ENCODE assay signal across 1 cellular context in the genomic region with DNA sequence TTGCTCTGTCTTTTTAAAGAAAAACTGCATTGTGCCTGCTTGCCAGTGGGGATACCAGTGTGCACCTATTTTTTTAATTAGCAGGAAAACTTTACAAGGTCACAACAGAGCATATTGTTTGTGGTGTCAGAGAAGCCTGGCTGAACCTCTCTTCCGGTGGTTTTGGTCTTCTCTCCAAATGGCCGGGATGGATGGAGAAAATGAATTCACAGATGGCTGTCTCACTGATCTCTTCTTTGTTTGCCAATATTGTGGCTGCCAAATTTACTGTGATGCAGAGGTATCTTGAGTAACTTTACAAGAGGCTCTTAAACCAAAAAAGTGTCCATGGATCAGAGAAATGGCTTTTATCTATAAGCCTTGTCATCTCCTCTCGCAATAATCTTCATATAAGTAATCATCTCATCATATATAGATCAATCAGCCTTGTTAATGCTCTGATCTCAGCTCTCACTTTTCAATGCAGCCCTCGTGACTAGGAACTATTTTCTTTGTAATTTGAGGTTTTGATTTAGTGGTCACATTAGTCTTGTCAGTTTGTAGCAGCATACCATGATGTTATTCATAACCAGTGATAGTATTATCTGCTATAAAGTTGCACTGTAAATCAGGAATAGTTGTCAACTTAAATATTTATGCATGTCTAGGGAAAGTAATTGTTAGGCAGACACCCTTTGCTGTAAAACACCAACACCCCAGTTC.
TF ChIP-seq lines count a peak whose summit lies in the region.

No MANE protein-coding gene starts in this region.

TF ChIP-seq in GM23338, 12 proteins besides CTCF, POLR2A, EP300 and RAD21 (continued from another document):
- TF ChIP-seq, protein P1, sequence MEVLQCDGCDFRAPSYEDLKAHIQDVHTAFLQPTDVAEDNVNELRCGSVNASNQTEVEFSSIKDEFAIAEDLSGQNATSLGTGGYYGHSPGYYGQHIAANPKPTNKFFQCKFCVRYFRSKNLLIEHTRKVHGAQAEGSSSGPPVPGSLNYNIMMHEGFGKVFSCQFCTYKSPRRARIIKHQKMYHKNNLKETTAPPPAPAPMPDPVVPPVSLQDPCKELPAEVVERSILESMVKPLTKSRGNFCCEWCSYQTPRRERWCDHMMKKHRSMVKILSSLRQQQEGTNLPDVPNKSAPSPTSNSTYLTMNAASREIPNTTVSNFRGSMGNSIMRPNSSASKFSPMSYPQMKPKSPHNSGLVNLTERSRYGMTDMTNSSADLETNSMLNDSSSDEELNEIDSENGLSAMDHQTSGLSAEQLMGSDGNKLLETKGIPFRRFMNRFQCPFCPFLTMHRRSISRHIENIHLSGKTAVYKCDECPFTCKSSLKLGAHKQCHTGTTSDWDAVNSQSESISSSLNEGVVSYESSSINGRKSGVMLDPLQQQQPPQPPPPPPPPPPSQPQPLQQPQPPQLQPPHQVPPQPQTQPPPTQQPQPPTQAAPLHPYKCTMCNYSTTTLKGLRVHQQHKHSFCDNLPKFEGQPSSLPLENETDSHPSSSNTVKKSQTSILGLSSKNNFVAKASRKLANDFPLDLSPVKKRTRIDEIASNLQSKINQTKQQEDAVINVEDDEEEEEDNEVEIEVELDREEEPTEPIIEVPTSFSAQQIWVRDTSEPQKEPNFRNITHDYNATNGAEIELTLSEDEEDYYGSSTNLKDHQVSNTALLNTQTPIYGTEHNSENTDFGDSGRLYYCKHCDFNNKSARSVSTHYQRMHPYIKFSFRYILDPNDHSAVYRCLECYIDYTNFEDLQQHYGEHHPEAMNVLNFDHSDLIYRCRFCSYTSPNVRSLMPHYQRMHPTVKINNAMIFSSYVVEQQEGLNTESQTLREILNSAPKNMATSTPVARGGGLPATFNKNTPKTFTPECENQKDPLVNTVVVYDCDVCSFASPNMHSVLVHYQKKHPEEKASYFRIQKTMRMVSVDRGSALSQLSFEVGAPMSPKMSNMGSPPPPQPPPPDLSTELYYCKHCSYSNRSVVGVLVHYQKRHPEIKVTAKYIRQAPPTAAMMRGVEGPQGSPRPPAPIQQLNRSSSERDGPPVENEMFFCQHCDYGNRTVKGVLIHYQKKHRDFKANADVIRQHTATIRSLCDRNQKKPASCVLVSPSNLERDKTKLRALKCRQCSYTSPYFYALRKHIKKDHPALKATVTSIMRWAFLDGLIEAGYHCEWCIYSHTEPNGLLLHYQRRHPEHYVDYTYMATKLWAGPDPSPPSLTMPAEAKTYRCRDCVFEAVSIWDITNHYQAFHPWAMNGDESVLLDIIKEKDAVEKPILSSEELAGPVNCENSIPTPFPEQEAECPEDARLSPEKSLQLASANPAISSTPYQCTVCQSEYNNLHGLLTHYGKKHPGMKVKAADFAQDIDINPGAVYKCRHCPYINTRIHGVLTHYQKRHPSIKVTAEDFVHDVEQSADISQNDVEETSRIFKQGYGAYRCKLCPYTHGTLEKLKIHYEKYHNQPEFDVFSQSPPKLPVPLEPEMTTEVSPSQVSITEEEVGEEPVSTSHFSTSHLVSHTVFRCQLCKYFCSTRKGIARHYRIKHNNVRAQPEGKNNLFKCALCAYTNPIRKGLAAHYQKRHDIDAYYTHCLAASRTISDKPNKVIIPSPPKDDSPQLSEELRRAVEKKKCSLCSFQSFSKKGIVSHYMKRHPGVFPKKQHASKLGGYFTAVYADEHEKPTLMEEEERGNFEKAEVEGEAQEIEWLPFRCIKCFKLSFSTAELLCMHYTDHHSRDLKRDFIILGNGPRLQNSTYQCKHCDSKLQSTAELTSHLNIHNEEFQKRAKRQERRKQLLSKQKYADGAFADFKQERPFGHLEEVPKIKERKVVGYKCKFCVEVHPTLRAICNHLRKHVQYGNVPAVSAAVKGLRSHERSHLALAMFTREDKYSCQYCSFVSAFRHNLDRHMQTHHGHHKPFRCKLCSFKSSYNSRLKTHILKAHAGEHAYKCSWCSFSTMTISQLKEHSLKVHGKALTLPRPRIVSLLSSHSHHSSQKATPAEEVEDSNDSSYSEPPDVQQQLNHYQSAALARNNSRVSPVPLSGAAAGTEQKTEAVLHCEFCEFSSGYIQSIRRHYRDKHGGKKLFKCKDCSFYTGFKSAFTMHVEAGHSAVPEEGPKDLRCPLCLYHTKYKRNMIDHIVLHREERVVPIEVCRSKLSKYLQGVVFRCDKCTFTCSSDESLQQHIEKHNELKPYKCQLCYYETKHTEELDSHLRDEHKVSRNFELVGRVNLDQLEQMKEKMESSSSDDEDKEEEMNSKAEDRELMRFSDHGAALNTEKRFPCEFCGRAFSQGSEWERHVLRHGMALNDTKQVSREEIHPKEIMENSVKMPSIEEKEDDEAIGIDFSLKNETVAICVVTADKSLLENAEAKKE (CRISPR knock-in tag; IDR thresholded peaks at IDR 0.05) = no peak
- TF ChIP-seq STAT1 (IDR thresholded peaks at IDR 0.05; ENCODE audit: unreplicated experiment) = no peak
- no peak for TF ChIP-seq ZNF331 (CRISPR knock-in tag; IDR thresholded peaks at IDR 0.05; ENCODE audit: low read depth)
- TF ChIP-seq CREB1 (CRISPR knock-in tag; IDR thresholded peaks at IDR 0.05; ENCODE audit: low read depth) = no peak
- TF ChIP-seq REST (IDR thresholded peaks at IDR 0.05; ENCODE audit: unreplicated experiment) = no peak
- TF ChIP-seq NANOG (IDR thresholded peaks at IDR 0.05; ENCODE audit: borderline replicate concordance) = no peak
